ENCODE assay signal across 8 cellular contexts in genomic region chr11:114400974-114401223, GRCh38. TPM values are rescaled to one million over a fixed set of nuclear protein-coding genes. Genes with fewer than 3 reads are reported as not detected.
DNase-seq lines count a peak whose midpoint lies in the region; ATAC-seq and TF ChIP-seq lines count a peak whose summit lies in the region.

No MANE protein-coding gene starts in this region.

- intact Hi-C loops in psoas muscle (cut with DNase I) = loop anchor here (1.0 to 5.0 kb wide), 2 partner anchors 36 to 38 kb away; partner anchors contain the start of gene REXO2 (in 2 of the 2)

- H3K36me3 ChIP-seq in GM06990 (ENCODE audit: control insufficient read depth, insufficient read depth, low read length) = no peaks in the 10 kb centered on the region
- peaks cover 29% of the 10 kb centered on the region; the same call in 1 of the 2 replicates for H3K36me3 ChIP-seq in SU-DHL-6 (ENCODE audit: low read length)
- H3K36me3 ChIP-seq in psoas muscle (ENCODE audit: insufficient read depth in 1 of 2, low read depth in 1 of 2) = peaks cover 11 to 22% of the 10 kb centered on the region in 2 donors

- H2AFZ ChIP-seq in SU-DHL-6 (ENCODE audit: low read depth, low read length, severe bottlenecking) = peak overlapping the region; percentile 78

- H3K4me1 ChIP-seq in psoas muscle = peaks cover 31% of the 10 kb centered on the region

- H3F3A ChIP-seq in SU-DHL-6 (ENCODE audit: insufficient read depth) = peaks cover 2% of the 10 kb centered on the region; the same call in 1 of the 2 replicates

- no peaks in the 10 kb centered on the region for H3K27me3 ChIP-seq in GM06990 (replicated peaks; ENCODE audit: control insufficient read depth, insufficient read depth, low read length)
- no peaks in the 10 kb centered on the region for H3K27me3 ChIP-seq in SU-DHL-6 (ENCODE audit: low read length)
- no peaks in the 10 kb centered on the region for H3K27me3 ChIP-seq in psoas muscle (ENCODE audit: insufficient read depth in 3 of 3, low read length in 2 of 3)

- H3K9me2 ChIP-seq in SU-DHL-6 (replicated peaks; ENCODE audit: insufficient read depth, low read length) = no peaks in the 10 kb centered on the region

- no peaks in the 10 kb centered on the region for H3K9me3 ChIP-seq in SU-DHL-6 (ENCODE audit: insufficient read depth, low read length)
- H3K9me3 ChIP-seq in psoas muscle = no peaks in the 10 kb centered on the region

- no peaks in the 10 kb centered on the region for H4K20me1 ChIP-seq in SU-DHL-6 (ENCODE audit: low read depth, low read length)

- peak overlapping the region; percentile 99 for H3K4me3 ChIP-seq in GM06990 (replicated peaks; ENCODE audit: low read depth, low read length)
- peak overlapping the region; percentile 84 for H3K4me3 ChIP-seq in SU-DHL-6 (ENCODE audit: insufficient read depth, low read length, poor library complexity, severe bottlenecking)
- peak overlapping the region; percentile 85 for H3K4me3 ChIP-seq in fibroblast of mammary gland (ENCODE audit: control insufficient read depth, low read depth, low read length)
- H3K4me3 ChIP-seq in psoas muscle = peak overlapping the region; percentile 88

- peaks cover 65% of the 10 kb centered on the region for H3K79me2 ChIP-seq in SU-DHL-6 (ENCODE audit: insufficient read depth, low read length)

- TF ChIP-seq CTCF in GM06990 (IDR thresholded peaks at IDR 0.05; ENCODE audit: insufficient read depth, low read length, poor library complexity, severe bottlenecking) = no peak
- no peak for TF ChIP-seq CTCF in SU-DHL-6 (IDR thresholded peaks at IDR 0.05; ENCODE audit: insufficient read depth, low read length, poor library complexity, severe bottlenecking)
- no peak for TF ChIP-seq CTCF in fibroblast of mammary gland (conservative IDR thresholded peaks at IDR 0.05; ENCODE audit: control insufficient read depth, insufficient read depth, low read depth, low read length)
- no peak for TF ChIP-seq CTCF in psoas muscle (IDR thresholded peaks at IDR 0.05)

- 0% methylated on average over 3 of the region's 3 CpGs for WGBS in psoas muscle, 3 donors

- ATAC-seq in psoas muscle (no peak), GM18511 (IDR thresholded peaks at IDR 0.05; ENCODE audit: unreplicated experiment) (no peak)

- H3K27ac ChIP-seq in SU-DHL-6 (ENCODE audit: low read depth, low read length) (peak overlapping the region; percentile 75), psoas muscle (peak overlapping the region; percentile 98)

- peak overlapping the region; percentile 88 for H3K9ac ChIP-seq in SU-DHL-6 (ENCODE audit: low read length)

- DNase-seq in GM06990 (ENCODE audit: extremely low read depth, insufficient read length) = no peak
- no peak for DNase-seq in fibroblast of mammary gland (ENCODE audit: low read depth)
- no peak for DNase-seq in psoas muscle
- DNase-seq in DMS53 treated with DMSO at 0.1 percent for 48 hours (lab: John Stamatoyannopoulos, UW; ENCODE audit: unreplicated experiment) = no peak
- DNase-seq in DMS153 (lab: John Stamatoyannopoulos, UW) = no peak
- DNase-seq in OCI-M2 (lab: John Stamatoyannopoulos, UW; ENCODE audit: unreplicated experiment) = no peak

- H3K4me2 ChIP-seq in SU-DHL-6 (ENCODE audit: low read depth, low read length, poor library complexity, severe bottlenecking) = peak overlapping the region; percentile 80

RNA-seq across cellular contexts. Expression of gene RBM7, which starts 0.4 kb away (rescaled TPM):
- total RNA-seq in psoas muscle = 10 to 100 TPM in 3 of 4 donors, 1 to 10 TPM in 1; 9.1 to 24.1 (median 17.3) TPM
- polyA plus RNA-seq in psoas muscle = 10 to 100 TPM; 13.7 to 21.7 (median 18.5) TPM

RNA-seq across cellular contexts. Expression of gene C11orf71, which starts 0.6 kb away (rescaled TPM):
- total RNA-seq in psoas muscle = 10 to 100 TPM in 3 of 4 donors, 1 to 10 TPM in 1; 7.8 to 18.1 (median 11.5) TPM
- 10 to 100 TPM in 1 of 3 donors, 1 to 10 TPM in 2; 3.4 to 13.1 (median 5.0) TPM for polyA plus RNA-seq in psoas muscle

RNA-seq across cellular contexts. Expression of gene REXO2, which starts 38.4 kb away (rescaled TPM):
- 10 to 100 TPM; 44.1 to 77.4 (median 61.9) TPM for total RNA-seq in psoas muscle
- 10 to 100 TPM; 57.4 to 67.8 (median 67.5) TPM for polyA plus RNA-seq in psoas muscle
